ENCODE assay signal across 1 cellular context in the genomic region with DNA sequence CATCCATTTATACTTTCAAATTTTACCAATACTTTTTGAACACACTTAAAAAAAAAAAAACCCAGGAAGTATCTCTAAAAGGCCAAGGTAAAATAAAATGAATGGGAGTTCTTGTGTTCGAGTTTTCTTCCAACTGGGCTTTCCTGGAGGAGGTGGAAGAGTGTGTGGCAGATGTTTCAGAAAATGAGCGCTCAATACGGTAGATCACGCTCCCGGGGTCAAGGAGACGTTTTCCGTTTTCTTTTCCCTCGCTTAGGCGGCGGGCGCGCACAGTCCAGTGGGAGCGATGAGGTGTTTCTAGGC.
A peak's percentile ranks its signal among the peaks of the same experiment; 100 is the strongest.
TF ChIP-seq lines count a peak whose summit lies in the region.

No MANE protein-coding gene starts in this region.

TF ChIP-seq in GM12878, 131 proteins besides CTCF, POLR2A, EP300 and RAD21 (continued from another document):
- TF ChIP-seq EED (IDR thresholded peaks at IDR 0.05; ENCODE audit: low read depth) (peak; percentile 50; the same call in 1 of the 2 replicates), IKZF2 (IDR thresholded peaks at IDR 0.05) (peak; percentile 61 to 78)
